ENCODE assay signal across 11 cellular contexts in the genomic region with DNA sequence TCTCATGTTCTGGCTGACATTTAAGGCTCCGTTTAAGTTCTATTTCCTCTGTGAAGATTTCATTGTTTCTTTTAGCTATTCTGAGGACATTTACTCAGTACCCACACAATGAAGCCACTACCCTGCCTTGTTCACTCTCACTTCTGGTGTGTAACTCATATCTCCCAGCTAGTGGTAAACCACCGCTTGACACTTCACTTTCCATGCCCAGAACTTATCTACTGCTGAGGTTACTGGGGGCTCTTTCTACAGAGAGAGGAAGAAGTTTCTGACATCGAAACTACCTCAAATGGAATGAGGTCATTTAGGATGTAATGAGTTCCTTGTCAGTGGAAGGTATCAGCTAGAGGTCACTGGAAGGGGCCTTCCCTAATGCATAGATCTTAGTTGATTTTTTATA.
DNase-seq lines count a peak whose midpoint lies in the region; ATAC-seq and TF ChIP-seq lines count a peak whose summit lies in the region.
"Had no signal": no experiment of that assay in that cellular context is flagged by ENCODE, and none has a peak within 500 bp of the region (broad histone marks: within the 10 kb centered on the region; RNA-seq: fewer than 3 reads in every experiment).

No MANE protein-coding gene starts in this region.

- DNase-seq in GM20000 (ENCODE audit: low spot score) (peak; percentile 73), immature natural killer cell (peak; percentile 59 to 74 (median 62)), medulla oblongata (ENCODE audit: extremely low spot score) (no peak), lower leg skin (ENCODE audit: low spot score in 2 of 2) (no peak), NCI-H1436 treated with DMSO at 0.1 percent for 48 hours (lab: John Stamatoyannopoulos, UW) (no peak)
- DNase-seq in CD8-positive, alpha-beta memory T cell = no peak
- DNase-seq: activated CD8-positive, alpha-beta memory T cell treated with anti-CD3 and anti-CD28 coated beads for 24 hours; NCI-H1930 had no signal

- intact Hi-C loops in lower leg skin (cut with DNase I; ENCODE audit: low total_unique reads) = no loop called here

- TF ChIP-seq CTCF in GM20000 (IDR thresholded peaks at IDR 0.05; ENCODE audit: extremely low read depth, missing control alignments) = no peak
- TF ChIP-seq CTCF in lower leg skin (IDR thresholded peaks at IDR 0.05) = no peak

- H3K4me1 Mint-ChIP-seq in immature natural killer cell = peaks cover 25 to 54% of the 10 kb centered on the region in 2 donors
- peaks cover 5 to 9% (median 5%) of the 10 kb centered on the region in 3 donors for H3K4me1 Mint-ChIP-seq in CD8-positive, alpha-beta memory T cell

- no peaks in the 10 kb centered on the region for H3K27me3 ChIP-seq in CD8-positive, alpha-beta memory T cell (ENCODE audit: insufficient read depth, low read length, poor library complexity, severe bottlenecking)

- no peak for TF ChIP-seq POLR2A in lower leg skin (IDR thresholded peaks at IDR 0.05)

- CTCF ChIA-PET in CD8-positive, alpha-beta memory T cell (lab: Charles Lee) = no interaction called here

- H3K4me3 Mint-ChIP-seq in immature natural killer cell = peak overlapping the region; percentile 12 to 83 (median 51)
- H3K4me3 Mint-ChIP-seq in CD8-positive, alpha-beta memory T cell = no peak overlapping the region

- ATAC-seq in GM18519 (IDR thresholded peaks at IDR 0.05; ENCODE audit: low FRiP score, unreplicated experiment) (peak; percentile 99), HG03196 (IDR thresholded peaks at IDR 0.05; ENCODE audit: unreplicated experiment) (peak; percentile 97)
- ATAC-seq: esophagus mucosa had no signal

- no peaks in the 10 kb centered on the region for H3K36me3 ChIP-seq in CD8-positive, alpha-beta memory T cell (ENCODE audit: insufficient read depth, low read length)

- peaks cover 11 to 23% (median 13%) of the 10 kb centered on the region in 3 donors for H3K27me3 Mint-ChIP-seq in immature natural killer cell (ENCODE audit: low read depth in 3 of 3)
- peaks cover 8 to 18% of the 10 kb centered on the region in 2 donors for H3K27me3 Mint-ChIP-seq in CD8-positive, alpha-beta memory T cell

- H3K27ac ChIP-seq in CD8-positive, alpha-beta memory T cell (ENCODE audit: low read depth, low read length) = no peak overlapping the region

- H3K4me1 ChIP-seq in CD8-positive, alpha-beta memory T cell (ENCODE audit: insufficient read depth, low read length) = no peaks in the 10 kb centered on the region

- peaks cover 0 to 4% (median 0%) of the 10 kb centered on the region in 6 donors for H3K9me3 Mint-ChIP-seq in immature natural killer cell
- peaks cover 0 to under 1% (median 0%) of the 10 kb centered on the region in 5 donors for H3K9me3 Mint-ChIP-seq in CD8-positive, alpha-beta memory T cell

- H3K9me3 ChIP-seq in CD8-positive, alpha-beta memory T cell (ENCODE audit: low read length) = no peaks in the 10 kb centered on the region

- WGBS in lower leg skin, 2 donors = 68 to 81% methylated on average over 3 of the region's 3 CpGs

- H3K4me3 ChIP-seq in lower leg skin (ENCODE audit: low read depth, poor library complexity, severe bottlenecking) = no peak overlapping the region
- no peak overlapping the region for H3K4me3 ChIP-seq in CD8-positive, alpha-beta memory T cell (ENCODE audit: low read length)

- no peaks in the 10 kb centered on the region for H3K36me3 Mint-ChIP-seq in immature natural killer cell
- no peaks in the 10 kb centered on the region for H3K36me3 Mint-ChIP-seq in CD8-positive, alpha-beta memory T cell

- POLR2A ChIA-PET in CD8-positive, alpha-beta memory T cell (lab: Charles Lee) = no interaction called here

- peak overlapping the region in 5 of 6 donors; percentile 31 to 64 (median 56) for H3K27ac Mint-ChIP-seq in immature natural killer cell
- no peak overlapping the region for H3K27ac Mint-ChIP-seq in CD8-positive, alpha-beta memory T cell

Comparison
In these comparisons a context has a peak if more than half of its experiments do, and no peak if none do; other contexts are left out.
1. DNase-seq: peak in GM20000 (single experiment) and immature natural killer cell (3 of 3); none in medulla oblongata (single experiment), lower leg skin (0 of 2), NCI-H1436 treated with DMSO at 0.1 percent for 48 hours (single experiment) and CD8-positive, alpha-beta memory T cell (0 of 5).
2. H3K27ac Mint-ChIP-seq: peak in immature natural killer cell (5 of 6); none in CD8-positive, alpha-beta memory T cell (0 of 8).
3. H3K4me3 Mint-ChIP-seq: peak in immature natural killer cell (5 of 5); none in CD8-positive, alpha-beta memory T cell (0 of 7).